In the genomic region with DNA sequence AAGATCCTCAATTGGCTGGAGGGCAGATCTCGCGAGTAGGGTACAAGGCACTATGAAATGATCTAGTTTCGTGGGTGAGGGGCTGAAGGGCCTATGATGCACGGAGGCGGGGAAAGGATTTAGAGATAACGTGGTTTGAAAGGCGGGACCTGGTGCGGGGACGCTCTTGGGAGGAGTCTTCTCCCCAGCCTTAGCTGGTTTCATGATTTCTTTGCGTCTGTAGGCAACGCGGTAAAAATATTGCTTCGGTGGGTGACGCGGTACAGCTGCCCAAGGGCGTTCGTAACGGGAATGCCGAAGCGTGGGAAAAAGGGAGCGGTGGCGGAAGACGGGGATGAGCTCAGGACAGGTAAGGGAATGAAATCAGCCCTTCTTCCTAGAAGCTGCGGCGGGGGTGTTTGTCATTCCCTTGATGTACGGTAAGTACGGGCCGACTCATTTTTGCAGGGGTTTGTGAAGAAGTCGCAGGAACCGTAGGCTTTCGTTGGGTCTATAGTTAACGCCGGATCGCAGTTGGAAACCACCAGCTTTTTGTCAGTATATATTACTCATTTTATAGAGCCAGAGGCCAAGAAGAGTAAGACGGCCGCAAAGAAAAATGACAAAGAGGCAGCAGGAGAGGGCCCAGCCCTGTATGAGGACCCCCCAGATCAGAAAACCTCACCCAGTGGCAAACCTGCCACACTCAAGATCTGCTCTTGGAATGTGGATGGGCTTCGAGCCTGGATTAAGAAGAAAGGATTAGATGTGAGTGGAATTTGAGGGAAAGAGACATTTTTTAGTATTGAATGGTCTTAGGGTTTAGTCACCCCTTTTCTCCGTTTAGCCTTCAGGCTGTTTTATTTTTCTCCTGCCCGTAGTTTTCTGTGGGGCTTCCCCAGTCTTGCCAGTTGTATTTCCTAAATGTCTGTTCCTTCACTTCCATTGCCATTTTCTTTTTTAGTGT, we compare ENCODE assay signal across 8 cellular contexts. TPM values are rescaled to one million over a fixed set of nuclear protein-coding genes. Genes with fewer than 3 reads are reported as not detected.
DNase-seq lines count a peak whose midpoint lies in the region; ATAC-seq and TF ChIP-seq lines count a peak whose summit lies in the region.

No MANE protein-coding gene starts in this region.

- H3K4me3 ChIP-seq in A673 (ENCODE audit: low read depth, low read length, poor library complexity, severe bottlenecking) (peak overlapping the region; percentile 82), adipocyte (ENCODE audit: low read length) (peak overlapping the region; percentile 90), iPS DF 6.9 (ENCODE audit: low read length) (peak overlapping the region; percentile 85)

- peaks cover 59% of the 10 kb centered on the region for H3K36me3 ChIP-seq in A673 (ENCODE audit: insufficient read depth, low read length, poor library complexity, severe bottlenecking)
- H3K36me3 ChIP-seq in adipocyte (ENCODE audit: control insufficient read depth, insufficient read depth, low read length, severe bottlenecking), result peaks cover 42% of the 10 kb centered on the region
- H3K36me3 ChIP-seq in iPS DF 6.9 (ENCODE audit: control insufficient read depth, insufficient read depth, low read length), result peaks cover 23% of the 10 kb centered on the region; the same call in 1 of the 2 replicates

- WGBS in iPS DF 6.9 (ENCODE audit: insufficient coverage, insufficient read length), result 100% methylated on average over 1 of the region's 39 CpGs

- BruUV-seq in A673 (replicated peaks; lab: Mats Ljungman, UMichigan), result TSS peak; percentile 87

- peak overlapping the region; percentile 96 for H3K27ac ChIP-seq in A673 (ENCODE audit: low read depth, low read length, poor library complexity, severe bottlenecking)
- no peak overlapping the region for H3K27ac ChIP-seq in iPS DF 6.9 (ENCODE audit: low read length)

- no peaks in the 10 kb centered on the region for H3K27me3 ChIP-seq in A673 (replicated peaks; ENCODE audit: insufficient read depth, low read depth, low read length, poor library complexity)
- H3K27me3 ChIP-seq in adipocyte (replicated peaks; ENCODE audit: control insufficient read depth, insufficient read depth, low read length), result no peaks in the 10 kb centered on the region
- H3K27me3 ChIP-seq in iPS DF 6.9 (ENCODE audit: control insufficient read depth, insufficient read depth, low read length), result no peaks in the 10 kb centered on the region

- no peak for TF ChIP-seq CTCF in A673 (conservative IDR thresholded peaks at IDR 0.05; ENCODE audit: low read depth, low read length)

- intact Hi-C loops in A673 (cut with micrococcal nuclease; ENCODE audit: unreplicated experiment) (loop anchor here (1.0 to 5.0 kb wide), 2 partner anchors 112 to 157 kb away; partner anchors contain the start of gene PARP2), posterior vena cava (cut with DNase I) (loop anchor here in 1 of 2 donors (10.0 kb wide), 2 partner anchors 121 to 509 kb away; partner anchors contain the start of gene CCNB1IP1)

- POLR2A ChIA-PET in A673 (lab: Charles Lee; ENCODE audit: low non-redundant PET), result interaction anchor here (0.5 to 1.4 kb wide), 2 partner anchors 51 to 228 kb away, joined by 3 read pairs; no protein-coding TSS in a partner anchor

- H3K9me3 ChIP-seq in A673 (ENCODE audit: low read depth, low read length, poor library complexity, severe bottlenecking) (no peaks in the 10 kb centered on the region), adipocyte (ENCODE audit: control insufficient read depth, low read length) (no peaks in the 10 kb centered on the region), iPS DF 6.9 (ENCODE audit: control insufficient read depth, insufficient read depth, low read length) (no peaks in the 10 kb centered on the region)

- peak overlapping the region; percentile 94 for H3K9ac ChIP-seq in adipocyte (ENCODE audit: low read length)

- DNase-seq in A673 (ENCODE audit: low spot score), result no peak
- DNase-seq in GM03348 (ENCODE audit: low spot score), result peak; percentile 72
- peak; percentile 84 for DNase-seq in NCI-H1105 (lab: John Stamatoyannopoulos, UW)
- peak; percentile 91 for DNase-seq in adipocyte (ENCODE audit: low read depth)
- DNase-seq in iPS DF 6.9 (ENCODE audit: low read depth, low spot score), result no peak
- peak in 4 of 6 experiments; percentile 82 to 96 (median 90) for DNase-seq in stimulated activated naive CD4-positive, alpha-beta T cell (lab: John Stamatoyannopoulos, UW)
- DNase-seq in posterior vena cava (ENCODE audit: low spot score), result no peak

- peak; percentile 47 for ATAC-seq in HG02571 (IDR thresholded peaks at IDR 0.05; ENCODE audit: unreplicated experiment)

- CTCF ChIA-PET in A673 (lab: Charles Lee), result interaction anchor here (0.7 kb wide), 1 partner anchor 40 kb away, joined by 3 read pairs; no protein-coding TSS in a partner anchor

- H3K4me1 ChIP-seq in A673 (ENCODE audit: insufficient read depth, low read length, poor library complexity, severe bottlenecking) (peaks cover 17% of the 10 kb centered on the region), adipocyte (ENCODE audit: control insufficient read depth, insufficient read depth, low read length) (peaks cover 46% of the 10 kb centered on the region), iPS DF 6.9 (ENCODE audit: control insufficient read depth, insufficient read depth, low read length) (no peaks in the 10 kb centered on the region)

RNA-seq across cellular contexts. Expression of gene APEX1, which starts 0.6 kb away (rescaled TPM):
- total RNA-seq in A673 (2021), result 277 and 299 TPM in 2 replicates
- total RNA-seq in posterior vena cava, result 10 to 100 TPM; 74.3 to 96.2 TPM

RNA-seq across cellular contexts. Expression of gene OSGEP, which starts 1.0 kb away (rescaled TPM):
- 59.2 and 67.8 TPM in 2 replicates for total RNA-seq in A673 (2021)
- 10 to 100 TPM; 24.4 to 28.7 TPM for total RNA-seq in posterior vena cava

RNA-seq across cellular contexts. Expression of gene PIP4P1, which starts 5.6 kb away (rescaled TPM):
- total RNA-seq in A673 (2021), result 32.4 and 34.9 TPM in 2 replicates
- 10 to 100 TPM; 25.3 to 27.5 TPM for total RNA-seq in posterior vena cava

RNA-seq across cellular contexts. Expression of gene PNP, which starts 13.6 kb away (rescaled TPM):
- 78.3 and 97.0 TPM in 2 replicates for total RNA-seq in A673 (2021)
- total RNA-seq in posterior vena cava, result 10 to 100 TPM; 17.1 to 34.1 TPM

RNA-seq across cellular contexts. Expression of gene KLHL33, which starts 19.7 kb away (rescaled TPM):
- 0.04 and 0.13 TPM in 2 replicates for total RNA-seq in A673 (2021)
- total RNA-seq in posterior vena cava, result 1 to 10 TPM in 1 of 2 donors, under 1 TPM in 1; 0.52 to 1.2 TPM

Comparison
In these comparisons a context has a peak if more than half of its experiments do, and no peak if none do; other contexts are left out.
1. DNase-seq: peak in GM03348 (single experiment), NCI-H1105 (single experiment), adipocyte (single experiment) and stimulated activated naive CD4-positive, alpha-beta T cell (4 of 6); none in A673 (single experiment), iPS DF 6.9 (single experiment) and posterior vena cava (single experiment).
2. Peak in every context shown above with its lines, with median percentiles within 50 percentile points of each other: H3K4me3 ChIP-seq.